Comparison of ENCODE assay signal across 27 cellular contexts in the genomic region with DNA sequence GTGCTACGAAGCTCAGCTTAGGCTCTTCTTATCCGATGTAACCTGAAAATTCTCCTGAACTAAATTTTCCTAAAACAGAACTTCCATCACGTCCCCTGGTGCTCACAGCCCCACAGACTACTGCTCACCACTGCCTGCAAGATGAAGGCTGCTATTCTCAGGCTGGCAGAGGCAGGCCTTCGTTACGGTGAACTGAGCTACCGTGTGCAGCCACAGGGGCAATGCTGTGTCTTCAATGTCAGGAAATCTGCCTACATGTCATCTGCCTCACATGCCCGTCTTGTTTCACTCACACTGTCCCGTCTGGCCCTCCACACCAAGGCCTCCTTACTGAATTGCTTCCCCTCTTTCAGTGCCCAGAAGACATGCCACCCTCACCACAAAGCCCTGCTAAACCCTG. TPM values are rescaled to one million over a fixed set of nuclear protein-coding genes. Genes with fewer than 3 reads are reported as not detected.
DNase-seq lines count a peak whose midpoint lies in the region; ATAC-seq and TF ChIP-seq lines count a peak whose summit lies in the region.
"Had no signal": no experiment of that assay in that cellular context is flagged by ENCODE, and none has a peak within 500 bp of the region (broad histone marks: within the 10 kb centered on the region; RNA-seq: fewer than 3 reads in every experiment).

No MANE protein-coding gene starts in this region.

- peaks cover 50% of the 10 kb centered on the region for H3K36me3 Mint-ChIP-seq in activated CD4-positive, alpha-beta T cell treated with anti-CD3 and anti-CD28 coated beads for 36 hours (ENCODE audit: low read depth)
- H3K36me3 Mint-ChIP-seq in WTC11 (peaks cover 53% of the 10 kb centered on the region), neural crest cell (ENCODE audit: low read depth) (peaks cover 8% of the 10 kb centered on the region)

- H2AFZ ChIP-seq in HCT116 (ENCODE audit: low read depth, low read length, poor library complexity, severe bottlenecking) = no peak overlapping the region
- H2AFZ ChIP-seq: PC-9 had no signal

- H3K27ac Mint-ChIP-seq in activated CD4-positive, alpha-beta T cell treated with anti-CD3 and anti-CD28 coated beads for 36 hours = peak overlapping the region; percentile 13
- H3K27ac Mint-ChIP-seq in WTC11 = peak overlapping the region; percentile 82
- H3K27ac Mint-ChIP-seq in neural crest cell (ENCODE audit: unreplicated experiment) = peak overlapping the region; percentile 75
- H3K27ac Mint-ChIP-seq: activated CD4-positive, alpha-beta memory T cell treated with anti-CD3 and anti-CD28 coated beads, Interleukin-2, amount 10 ng/mL, durations not matched to agents 7 days and 5 days had no signal

- no peak overlapping the region for H3K4me2 ChIP-seq in HCT116 (ENCODE audit: low read length)
- H3K4me2 ChIP-seq: PC-9, SK-N-SH had no signal

- H3K79me2 ChIP-seq in HCT116 (ENCODE audit: insufficient read depth, low read length) = peaks cover 68% of the 10 kb centered on the region

- no peak overlapping the region for H3K4me3 Mint-ChIP-seq in activated CD4-positive, alpha-beta T cell treated with anti-CD3 and anti-CD28 coated beads for 36 hours
- H3K4me3 Mint-ChIP-seq in WTC11 (no peak overlapping the region), neural crest cell (no peak overlapping the region)
- H3K4me3 Mint-ChIP-seq: activated CD4-positive, alpha-beta memory T cell treated with anti-CD3 and anti-CD28 coated beads, Interleukin-2, amount 10 ng/mL, durations not matched to agents 7 days and 5 days; CD14-positive monocyte had no signal

- CTCF ChIA-PET in activated CD4-positive, alpha-beta T cell treated with anti-CD3 and anti-CD28 coated beads for 36 hours (lab: Charles Lee) = no interaction called here
- CTCF ChIA-PET in HCT116 (lab: Charles Lee) (no interaction called here), WTC11 (lab: Charles Lee) (interaction anchor here (0.7 kb wide), 1 partner anchor 12 kb away, joined by 3 read pairs; no protein-coding TSS in a partner anchor)

- H3K4me3 ChIP-seq in HCT116 (replicated peaks in 1 of 2; ENCODE audit: low read depth in 1 of 2, low read length in 2 of 2) = no peak overlapping the region
- H3K4me3 ChIP-seq: coronary artery, K562, lung, mucosa of descending colon, PC-9, prostate gland, upper lobe of left lung had no signal

- intact Hi-C loops in activated CD4-positive, alpha-beta T cell treated with anti-CD3 and anti-CD28 coated beads for 36 hours (cut with DNase I, micrococcal nuclease) = no loop called here
- intact Hi-C loops in HCT116 (cut with micrococcal nuclease) = no loop called here

- no TSS peak for BruUV-seq in HCT116 (replicated peaks; lab: Mats Ljungman, UMichigan)

- ATAC-seq in activated CD4-positive, alpha-beta T cell treated with anti-CD3 and anti-CD28 coated beads for 36 hours = no peak
- ATAC-seq in HCT116 (peak; percentile 33; the same call in 1 of the 2 replicates), WTC11 (no peak; the same call in 1 of the 2 replicates), GM21717 (IDR thresholded peaks at IDR 0.05; ENCODE audit: unreplicated experiment) (no peak)
- ATAC-seq: K562, left cardiac atrium, mucosa of descending colon, Right ventricle myocardium inferior had no signal

- H3K9me3 ChIP-seq in HCT116 (ENCODE audit: control insufficient read depth in 1 of 2, insufficient read depth in 1 of 2, low read depth in 1 of 2, low read length in 2 of 2) = no peaks in the 10 kb centered on the region
- H3K9me3 ChIP-seq: mucosa of descending colon, prostate gland, SK-N-SH, upper lobe of left lung had no signal

- H3K4me1 Mint-ChIP-seq in activated CD4-positive, alpha-beta T cell treated with anti-CD3 and anti-CD28 coated beads for 36 hours = peaks cover 5% of the 10 kb centered on the region
- no peaks in the 10 kb centered on the region for H3K4me1 Mint-ChIP-seq in WTC11
- no peaks in the 10 kb centered on the region for H3K4me1 Mint-ChIP-seq in neural crest cell

- H3K4me1 ChIP-seq in HCT116 (ENCODE audit: control insufficient read depth in 1 of 2, insufficient read depth in 2 of 2, low read length in 2 of 2) = no peaks in the 10 kb centered on the region

- no peak for TF ChIP-seq POLR2A in HCT116 (IDR thresholded peaks at IDR 0.05; ENCODE audit: borderline replicate concordance, extremely low read depth, insufficient read depth, insufficient read length)

- H3K9me3 Mint-ChIP-seq in activated CD4-positive, alpha-beta T cell treated with anti-CD3 and anti-CD28 coated beads for 36 hours (ENCODE audit: low read depth) = no peaks in the 10 kb centered on the region
- H3K9me3 Mint-ChIP-seq in WTC11 (no peaks in the 10 kb centered on the region), neural crest cell (no peaks in the 10 kb centered on the region)
- H3K9me3 Mint-ChIP-seq: activated CD4-positive, alpha-beta memory T cell treated with anti-CD3 and anti-CD28 coated beads, Interleukin-2, amount 10 ng/mL, durations not matched to agents 7 days and 5 days; CD14-positive monocyte had no signal

- no peaks in the 10 kb centered on the region for H3K27me3 Mint-ChIP-seq in activated CD4-positive, alpha-beta T cell treated with anti-CD3 and anti-CD28 coated beads for 36 hours
- H3K27me3 Mint-ChIP-seq in WTC11 (ENCODE audit: low read depth) (no peaks in the 10 kb centered on the region), neural crest cell (ENCODE audit: low read depth) (no peaks in the 10 kb centered on the region)
- H3K27me3 Mint-ChIP-seq: activated CD4-positive, alpha-beta memory T cell treated with anti-CD3 and anti-CD28 coated beads, Interleukin-2, amount 10 ng/mL, durations not matched to agents 7 days and 5 days had no signal

- DNase-seq in activated CD4-positive, alpha-beta T cell treated with anti-CD3 and anti-CD28 coated beads for 36 hours = no peak
- DNase-seq in activated CD4-positive, alpha-beta T cell treated with anti-CD3 and anti-CD28 coated beads, Interleukin-2, amount 50 U/mL, for 48 hours = no peak
- DNase-seq in HCT116 (ENCODE audit: low read depth, low spot score) = no peak
- no peak for DNase-seq in WTC11 (ENCODE audit: low spot score)
- DNase-seq in neural crest cell (ENCODE audit: low read depth, low spot score) = no peak
- no peak for DNase-seq in putamen (ENCODE audit: low spot score)
- no peak for DNase-seq in H4 (ENCODE audit: low spot score)
- DNase-seq: activated CD4-positive, alpha-beta memory T cell treated with anti-CD3 and anti-CD28 coated beads, Interleukin-2, amount 10 ng/mL, durations not matched to agents 7 days and 5 days; effector CD8-positive, alpha-beta T cell; hypothalamus; mucosa of descending colon; NCI-H1105 treated with DMSO at 0.1 percent for 48 hours; NCI-H187 treated with DMSO at 0.1 percent for 48 hours; NCI-H2171 treated with DMSO at 0.1 percent for 48 hours; NCI-H524; PC-9; SK-N-SH; stimulated activated CD4-positive, alpha-beta T cell treated with anti-CD3 and anti-CD28 coated beads, Interleukin-4, amount 100 ng/mL, for 24 hours; upper lobe of left lung had no signal

- no peaks in the 10 kb centered on the region; the same call in 1 of the 2 replicates for H4K20me1 ChIP-seq in HCT116 (ENCODE audit: insufficient read depth)

- no peak for TF ChIP-seq RAD21 in HCT116 (IDR thresholded peaks at IDR 0.05; ENCODE audit: low read depth)

- H3K36me3 ChIP-seq in HCT116 (ENCODE audit: control insufficient read depth in 1 of 2, insufficient read depth in 2 of 2, low read length in 2 of 2) = peaks cover 20 to 61% of the 10 kb centered on the region in 2 experiments
- H3K36me3 ChIP-seq: prostate gland had no signal

- no peak overlapping the region for H3K27ac ChIP-seq in HCT116 (ENCODE audit: low read depth, low read length)
- H3K27ac ChIP-seq: coronary artery, PC-9, prostate gland, upper lobe of left lung had no signal

- POLR2A ChIA-PET in activated CD4-positive, alpha-beta T cell treated with anti-CD3 and anti-CD28 coated beads for 36 hours (lab: Charles Lee) = no interaction called here
- POLR2A ChIA-PET in HCT116 (lab: Charles Lee) = no interaction called here
- POLR2A ChIA-PET in WTC11 (lab: Charles Lee) = no interaction called here

- RAD21 ChIA-PET in HCT116 (lab: Charles Lee; ENCODE audit: low non-redundant PET in 1 of 2, low total read pairs in 2 of 2, uncharacterized antibody in 2 of 2, unreplicated experiment in 2 of 2) = no interaction called here

- H3K9me2 ChIP-seq in HCT116 (ENCODE audit: insufficient read depth) = no peaks in the 10 kb centered on the region
- H3K9me2 ChIP-seq: SK-N-SH had no signal

- H3K9ac ChIP-seq in HCT116 (ENCODE audit: low read length) = no peak overlapping the region
- H3K9ac ChIP-seq: SK-N-SH had no signal

- no peaks in the 10 kb centered on the region for H3K27me3 ChIP-seq in HCT116 (ENCODE audit: insufficient read depth, low read length)
- H3K27me3 ChIP-seq: upper lobe of left lung had no signal

- no peak for TF ChIP-seq CTCF in HCT116 (IDR thresholded peaks at IDR 0.05 in 2 of 3, conservative IDR thresholded peaks at IDR 0.05 in 1 of 3; ENCODE audit: borderline replicate concordance in 1 of 3, insufficient read depth in 1 of 3, low read depth in 2 of 3, low read length in 2 of 3)
- TF ChIP-seq CTCF in WTC11 (IDR thresholded peaks at IDR 0.05) = no peak
- TF ChIP-seq CTCF in neural crest cell (conservative IDR thresholded peaks at IDR 0.05) = no peak

TF ChIP-seq in HCT116, 20 proteins besides CTCF, POLR2A, EP300 and RAD21 (continues in another document):
- TF ChIP-seq SIN3A (IDR thresholded peaks at IDR 0.05; ENCODE audit: low read depth) (no peak), SRF (IDR thresholded peaks at IDR 0.05; ENCODE audit: low read depth) (no peak), EGR1 (IDR thresholded peaks at IDR 0.05; ENCODE audit: low read depth) (no peak)

TF ChIP-seq in WTC11, 78 proteins besides CTCF, POLR2A, EP300 and RAD21 (continues in another document):
- TF ChIP-seq GTF2I (CRISPR knock-in tag; conservative IDR thresholded peaks at IDR 0.05) (no peak), TP53 (CRISPR knock-in tag; IDR thresholded peaks at IDR 0.05) (no peak), ZNF219 (CRISPR knock-in tag; IDR thresholded peaks at IDR 0.05; ENCODE audit: borderline replicate concordance) (no peak)

RNA-seq across cellular contexts. Expression of gene EMC8, which starts 15.9 kb away (rescaled TPM):
- 10 to 100 TPM; 30.4 to 32.9 TPM for total RNA-seq in activated CD4-positive, alpha-beta T cell treated with anti-CD3 and anti-CD28 coated beads for 36 hours
- total RNA-seq in HCT116 (2021; ENCODE audit: unreplicated experiment) (73.0 TPM), WTC11 (2021) (48.0 to 55.2 TPM (median 52.7 TPM) in 3 replicates), neural crest cell (44.1 and 48.3 TPM in 2 replicates)
- 53.7 and 56.0 TPM in 2 replicates for polyA plus RNA-seq in HCT116 (2012)
- 57.9 and 72.0 TPM in 2 replicates for total RNA-seq in H4 (2014; rRNA removed; shearing (Covaris generic))

RNA-seq across cellular contexts. Expression of gene COX4I1, which starts 16.1 kb away (rescaled TPM):
- 100 to 1,000 TPM; 374 to 508 TPM for total RNA-seq in activated CD4-positive, alpha-beta T cell treated with anti-CD3 and anti-CD28 coated beads for 36 hours
- total RNA-seq in HCT116 (2021; ENCODE audit: unreplicated experiment) = 839 TPM
- polyA plus RNA-seq in HCT116 (2012) = 1,327 and 1,340 TPM in 2 replicates
- 578 to 618 TPM (median 606 TPM) in 3 replicates for total RNA-seq in WTC11 (2021)
- total RNA-seq in neural crest cell = 426 and 434 TPM in 2 replicates
- 685 and 712 TPM in 2 replicates for total RNA-seq in H4 (2014; rRNA removed; shearing (Covaris generic))

RNA-seq across cellular contexts. Expression of gene C16orf74, which starts 32.5 kb away (rescaled TPM):
- under 1 TPM; 0.23 to 0.25 TPM for total RNA-seq in activated CD4-positive, alpha-beta T cell treated with anti-CD3 and anti-CD28 coated beads for 36 hours
- 30.0 TPM for total RNA-seq in HCT116 (2021; ENCODE audit: unreplicated experiment)
- 30.2 and 35.4 TPM in 2 replicates for polyA plus RNA-seq in HCT116 (2012)
- 6.3 to 8.3 TPM (median 7.9 TPM) in 3 replicates for total RNA-seq in WTC11 (2021)
- total RNA-seq in neural crest cell = 1.2 TPM in 2 replicates
- 4.7 and 5.8 TPM in 2 replicates for total RNA-seq in H4 (2014; rRNA removed; shearing (Covaris generic))
- total RNA-seq: K562 had no signal
- polyA plus RNA-seq: K562 had no signal

Comparison
In these comparisons a context has a peak if more than half of its experiments do, and no peak if none do; other contexts are left out.
1. H3K27ac Mint-ChIP-seq: peak in every context shown above with its lines; median percentile 82 in WTC11; 75 in neural crest cell; 13 in activated CD4-positive, alpha-beta T cell treated with anti-CD3 and anti-CD28 coated beads for 36 hours.